Comparison of ENCODE assay signal across 9 cellular contexts in the genomic region with DNA sequence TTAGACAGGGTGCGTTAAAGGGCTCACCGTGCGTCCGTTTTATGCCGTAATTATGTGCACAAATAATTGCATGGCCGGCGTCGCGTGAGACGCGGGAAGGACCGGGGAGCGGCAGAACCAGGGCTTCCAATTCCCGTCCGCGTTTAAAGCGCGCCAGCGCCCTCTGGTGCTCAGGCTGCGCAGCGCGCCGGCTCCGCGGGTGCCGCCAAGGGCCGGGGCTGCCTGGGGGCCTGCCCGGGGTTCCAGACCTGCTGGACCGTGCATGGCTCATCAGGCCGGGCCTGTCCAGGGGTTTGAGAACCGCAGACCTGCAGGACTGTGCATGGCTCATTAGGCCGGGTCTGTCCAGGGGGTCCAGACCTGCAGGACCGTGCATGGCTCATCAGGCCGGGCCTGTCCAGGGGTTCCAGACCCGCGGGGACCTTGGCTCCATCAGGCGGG.
DNase-seq lines count a peak whose midpoint lies in the region; ATAC-seq, FAIRE-seq and TF ChIP-seq lines count a peak whose summit lies in the region.
"Had no signal": no experiment of that assay in that cellular context is flagged by ENCODE, and none has a peak within 500 bp of the region (broad histone marks: within the 10 kb centered on the region; RNA-seq: fewer than 3 reads in every experiment).

No MANE protein-coding gene starts in this region.

- no peak overlapping the region for H2AFZ ChIP-seq in keratinocyte (ENCODE audit: control insufficient read depth, low read length)

- no peaks in the 10 kb centered on the region for H3K4me1 ChIP-seq in keratinocyte (ENCODE audit: control insufficient read depth, extremely low read depth, insufficient read depth, low read length)

- no peak for TF ChIP-seq POLR2A in NB4 (IDR thresholded peaks at IDR 0.05; ENCODE audit: extremely low read depth, insufficient read length)

- peaks cover 6% of the 10 kb centered on the region for H3K27me3 ChIP-seq in keratinocyte (ENCODE audit: control insufficient read depth, extremely low read depth, insufficient read depth, low read length)

- H3K27ac Mint-ChIP-seq in Calu3 (ENCODE audit: unreplicated experiment), result peak overlapping the region; percentile 55

- H3K4me3 Mint-ChIP-seq in Calu3 (ENCODE audit: low read depth, unreplicated experiment), result no peak overlapping the region

- H3K79me2 ChIP-seq in keratinocyte (ENCODE audit: control insufficient read depth, insufficient read depth, low read length), result no peaks in the 10 kb centered on the region

- dilution Hi-C loops in keratinocyte (cut with MboI; ENCODE audit: extremely low pct_ligation_motif_present, low sequenced_read_pairs), result no loop called here

- H3K9ac ChIP-seq in keratinocyte (ENCODE audit: control insufficient read depth, extremely low read depth, insufficient read depth, low read length), result no peak overlapping the region

- H3K9me3 Mint-ChIP-seq in Calu3 (ENCODE audit: low read depth, unreplicated experiment), result no peaks in the 10 kb centered on the region

- no peaks in the 10 kb centered on the region for H3K36me3 ChIP-seq in keratinocyte (ENCODE audit: control insufficient read depth in 2 of 2, extremely low read depth in 1 of 2, insufficient read depth in 2 of 2, low read length in 2 of 2)

- CTCF ChIA-PET in Calu3 (lab: Charles Lee), result interaction anchor here (2.0 kb wide), 1 partner anchor 515 kb away, joined by 7 read pairs; no protein-coding TSS in a partner anchor

- no peak overlapping the region for H3K4me2 ChIP-seq in keratinocyte (ENCODE audit: control insufficient read depth, extremely low read depth, insufficient read depth, low read depth, low read length)

- TF ChIP-seq CTCF in Calu3 (IDR thresholded peaks at IDR 0.05; ENCODE audit: unreplicated experiment) (peak; percentile 94), NB4 (IDR thresholded peaks at IDR 0.05; ENCODE audit: low read depth, low read length) (peak; percentile 89), WI38 (IDR thresholded peaks at IDR 0.05; ENCODE audit: low read depth, low read length) (peak; percentile 78), keratinocyte (optimal IDR thresholded peaks at IDR 0.05 in 1 of 3, IDR thresholded peaks at IDR 0.05 in 1 of 3, conservative IDR thresholded peaks at IDR 0.05 in 1 of 3; ENCODE audit: extremely low read depth in 1 of 3, insufficient read depth in 2 of 3, low read length in 3 of 3) (peak; percentile 66 to 91 (median 85))

- peak overlapping the region; percentile 18 for H3K4me3 ChIP-seq in NB4 (ENCODE audit: low read depth, low read length)
- peak overlapping the region; percentile 12; the same call in 1 of the 2 replicates for H3K4me3 ChIP-seq in WI38 (ENCODE audit: low read depth, low read length)
- H3K4me3 ChIP-seq in keratinocyte (ENCODE audit: control insufficient read depth in 2 of 3, extremely low read depth in 1 of 3, insufficient read depth in 2 of 3, low read depth in 1 of 3, low read length in 3 of 3), result no peak overlapping the region

- peaks cover 14% of the 10 kb centered on the region for H3K36me3 Mint-ChIP-seq in Calu3 (ENCODE audit: insufficient read depth, unreplicated experiment)

- peaks cover 21% of the 10 kb centered on the region for H3K4me1 Mint-ChIP-seq in Calu3 (ENCODE audit: low read depth, unreplicated experiment)

- ATAC-seq in GM21529 (IDR thresholded peaks at IDR 0.05; ENCODE audit: unreplicated experiment) (peak; percentile 69), HG02840 (IDR thresholded peaks at IDR 0.05; ENCODE audit: low FRiP score, unreplicated experiment) (no peak)

- no peaks in the 10 kb centered on the region for H3K27me3 Mint-ChIP-seq in Calu3 (ENCODE audit: unreplicated experiment)

- intact Hi-C loops in Calu3 (cut with micrococcal nuclease; ENCODE audit: unreplicated experiment), result loop anchor here (1.0 to 5.0 kb wide), 4 partner anchors 197 to 727 kb away; no protein-coding TSS in a partner anchor

- H3K9me1 ChIP-seq in keratinocyte (ENCODE audit: control insufficient read depth, extremely low read depth, insufficient read depth, low read length), result no peaks in the 10 kb centered on the region

- DNase-seq in Calu3 (peak; percentile 87), NB4 (ENCODE audit: low read depth) (peak; percentile 79), T47D (ENCODE audit: low read depth in 1 of 2, low spot score in 1 of 2) (peak; percentile 57 to 90), keratinocyte (ENCODE audit: low read depth, low spot score) (no peak)
- DNase-seq in stimulated activated CD4-positive, alpha-beta T cell treated with anti-CD3 and anti-CD28 coated beads, Interleukin-1b, Interleukin-23, amount 100 ng/mL, for 1 hour (ENCODE audit: low read depth in 2 of 2), result peak; percentile 57 to 67

- in situ Hi-C loops in T47D (cut with HindIII; ENCODE audit: low pct_unique_long_range_greater_than_20kb, low sequenced_read_pairs), result no loop called here

- H3K27ac ChIP-seq in keratinocyte (ENCODE audit: control insufficient read depth, insufficient read depth, low read length), result no peak overlapping the region
- H3K27ac ChIP-seq: epithelial cell of prostate had no signal

- no TSS peak for BruUV-seq in Calu3 (replicated peaks; lab: Mats Ljungman, UMichigan)

- FAIRE-seq in keratinocyte (lab: Jason Lieb, UNC), result no peak

- H3K9me3 ChIP-seq in keratinocyte (ENCODE audit: control insufficient read depth, low read depth, low read length), result no peaks in the 10 kb centered on the region

- no peaks in the 10 kb centered on the region for H4K20me1 ChIP-seq in keratinocyte (ENCODE audit: control insufficient read depth, extremely low read depth, insufficient read depth, low read length)

Comparison
In these comparisons a context has a peak if more than half of its experiments do, and no peak if none do; other contexts are left out.
1. H3K4me3 ChIP-seq: peak in NB4 (single experiment) and WI38 (single experiment); none in keratinocyte (0 of 3).
2. Peak in every context shown above with its lines, with median percentiles within 50 percentile points of each other: CTCF ChIP-seq.